24 cellular contexts compared by ENCODE assay signal in the genomic region with DNA sequence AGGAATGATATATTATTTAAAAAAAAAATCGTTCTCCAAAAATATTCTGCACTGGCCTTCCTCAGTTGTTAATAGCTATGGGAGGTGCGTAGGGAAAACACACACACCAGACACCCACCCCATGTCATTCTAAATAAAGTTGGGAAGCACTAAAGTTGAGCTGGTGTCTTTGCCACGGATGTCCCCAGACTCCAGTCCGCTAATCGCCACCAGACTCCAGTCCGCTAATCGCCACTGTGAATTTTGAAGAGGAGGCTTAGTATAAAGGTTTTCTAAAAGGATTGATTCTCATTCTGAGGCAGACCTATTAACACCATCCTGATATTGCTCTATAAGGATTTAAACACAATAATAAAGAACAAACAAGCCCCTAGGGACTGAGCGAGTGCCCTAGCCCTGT. TPM values are rescaled to one million over a fixed set of nuclear protein-coding genes. Genes with fewer than 3 reads are reported as not detected.
DNase-seq lines count a peak whose midpoint lies in the region; ATAC-seq and TF ChIP-seq lines count a peak whose summit lies in the region.
"Had no signal": no experiment of that assay in that cellular context is flagged by ENCODE, and none has a peak within 500 bp of the region (broad histone marks: within the 10 kb centered on the region; RNA-seq: fewer than 3 reads in every experiment).

No MANE protein-coding gene starts in this region.

- intact Hi-C loops in Right ventricle myocardium inferior (cut with DNase I) = no loop called here

- H3K27ac ChIP-seq in cardiac muscle cell (peak overlapping the region; percentile 90), caudate nucleus (ENCODE audit: low read depth, low read length) (peak overlapping the region; percentile 81), tibial nerve (peak overlapping the region; percentile 62 to 99 (median 85))
- H3K27ac ChIP-seq: foreskin keratinocyte had no signal

- no peak for TF ChIP-seq EP300 in tibial nerve (IDR thresholded peaks at IDR 0.05)

- H3K4me1 ChIP-seq in cardiac muscle cell (ENCODE audit: low read depth) = peaks cover 13% of the 10 kb centered on the region
- H3K4me1 ChIP-seq in tibial nerve = peaks cover 0 to 93% (median 57%) of the 10 kb centered on the region in 4 donors

- peak overlapping the region; percentile 92 for H3K27ac Mint-ChIP-seq in nephron progenitor cell
- H3K27ac Mint-ChIP-seq: activated B cell treated with CpG ODN at 0.5 μM for 24 hours; activated CD4-positive, alpha-beta memory T cell treated with anti-CD3 and anti-CD28 coated beads for 36 hours; activated naive CD4-positive, alpha-beta T cell treated with anti-CD3 and anti-CD28 coated beads, Interleukin-2, amount 50 U/mL, for 24 hours; stimulated activated memory B cell treated with anti-CD40 and anti-IgM and Interleukin-4, amounts not matched to agents 10 μg/mL and 1 μg/mL and 100 μg/mL, for 72 hours had no signal

- no peak for TF ChIP-seq CTCF in cardiac muscle cell (IDR thresholded peaks at IDR 0.05; ENCODE audit: low read depth, low read length)
- TF ChIP-seq CTCF in nephron progenitor cell (IDR thresholded peaks at IDR 0.05) = no peak
- TF ChIP-seq CTCF in tibial nerve (IDR thresholded peaks at IDR 0.05) = no peak

- peaks cover 22% of the 10 kb centered on the region for H3K36me3 Mint-ChIP-seq in nephron progenitor cell (ENCODE audit: low read depth)
- H3K36me3 Mint-ChIP-seq: activated CD4-positive, alpha-beta memory T cell treated with anti-CD3 and anti-CD28 coated beads for 36 hours; activated naive CD4-positive, alpha-beta T cell treated with anti-CD3 and anti-CD28 coated beads, Interleukin-2, amount 50 U/mL, for 24 hours; stimulated activated memory B cell treated with anti-CD40 and anti-IgM and Interleukin-4, amounts not matched to agents 10 μg/mL and 1 μg/mL and 100 μg/mL, for 72 hours had no signal

- H3K4me1 Mint-ChIP-seq in nephron progenitor cell = peaks cover 71% of the 10 kb centered on the region
- H3K4me1 Mint-ChIP-seq: activated naive CD4-positive, alpha-beta T cell treated with anti-CD3 and anti-CD28 coated beads, Interleukin-2, amount 50 U/mL, for 24 hours had no signal

- H3K27me3 Mint-ChIP-seq in nephron progenitor cell (ENCODE audit: low read depth, poor library complexity) = peaks cover 3% of the 10 kb centered on the region
- H3K27me3 Mint-ChIP-seq: activated CD4-positive, alpha-beta memory T cell treated with anti-CD3 and anti-CD28 coated beads for 36 hours; activated naive CD4-positive, alpha-beta T cell treated with anti-CD3 and anti-CD28 coated beads, Interleukin-2, amount 50 U/mL, for 24 hours had no signal

- H3K4me3 ChIP-seq in cardiac muscle cell = no peak overlapping the region
- no peak overlapping the region for H3K4me3 ChIP-seq in tibial nerve

- peak overlapping the region; percentile 60 for H3K4me3 Mint-ChIP-seq in nephron progenitor cell
- H3K4me3 Mint-ChIP-seq: activated B cell treated with CpG ODN at 0.5 μM for 24 hours; activated CD4-positive, alpha-beta memory T cell treated with anti-CD3 and anti-CD28 coated beads for 36 hours; activated naive CD4-positive, alpha-beta T cell treated with anti-CD3 and anti-CD28 coated beads, Interleukin-2, amount 50 U/mL, for 24 hours; stimulated activated memory B cell treated with anti-CD40 and anti-IgM and Interleukin-4, amounts not matched to agents 10 μg/mL and 1 μg/mL and 100 μg/mL, for 72 hours had no signal

- ATAC-seq in Right ventricle myocardium inferior = no peak
- ATAC-seq: foreskin keratinocyte, left lobe of liver had no signal

- DNase-seq in cardiac muscle cell (ENCODE audit: low read depth in 1 of 2, low spot score in 1 of 2) (no peak), Right ventricle myocardium inferior (ENCODE audit: missing footprints) (no peak), caudate nucleus (lab: John Stamatoyannopoulos, UW) (no peak), nephron progenitor cell (no peak), tibial nerve (ENCODE audit: low spot score in 2 of 2) (no peak), NCI-H1105 (lab: John Stamatoyannopoulos, UW) (no peak), hepatic stellate cell (ENCODE audit: low spot score) (no peak)
- no peak for DNase-seq in NK-92 treated with Interleukin-12 subunit alpha and Interleukin-12 subunit beta, amount 100 ng/mL, for 24 hours (lab: John Stamatoyannopoulos, UW)
- DNase-seq: activated B cell treated with CpG ODN at 0.5 μM for 24 hours; activated CD4-positive, alpha-beta memory T cell treated with anti-CD3 and anti-CD28 coated beads for 36 hours; foreskin keratinocyte; Karpas-422; NCI-H1048; NCI-H2029; NCI-H510A treated with DMSO at 0.1 percent for 48 hours; occipital lobe; T-helper 2 cell had no signal

- H3K36me3 ChIP-seq in cardiac muscle cell = no peaks in the 10 kb centered on the region
- peaks cover 0 to 42% (median 0%) of the 10 kb centered on the region in 3 donors for H3K36me3 ChIP-seq in tibial nerve

- no peaks in the 10 kb centered on the region for H3K27me3 ChIP-seq in cardiac muscle cell
- no peaks in the 10 kb centered on the region for H3K27me3 ChIP-seq in tibial nerve
- H3K27me3 ChIP-seq: foreskin keratinocyte had no signal

- H3K9me3 ChIP-seq in cardiac muscle cell (ENCODE audit: low read depth) = no peaks in the 10 kb centered on the region
- H3K9me3 ChIP-seq in tibial nerve = no peaks in the 10 kb centered on the region

- H3K9me3 Mint-ChIP-seq in nephron progenitor cell = no peaks in the 10 kb centered on the region
- H3K9me3 Mint-ChIP-seq: activated B cell treated with CpG ODN at 0.5 μM for 24 hours; activated CD4-positive, alpha-beta memory T cell treated with anti-CD3 and anti-CD28 coated beads for 36 hours; activated naive CD4-positive, alpha-beta T cell treated with anti-CD3 and anti-CD28 coated beads, Interleukin-2, amount 50 U/mL, for 24 hours; stimulated activated memory B cell treated with anti-CD40 and anti-IgM and Interleukin-4, amounts not matched to agents 10 μg/mL and 1 μg/mL and 100 μg/mL, for 72 hours had no signal

- TF ChIP-seq POLR2A in tibial nerve (IDR thresholded peaks at IDR 0.05) = no peak

- 51 to 60% methylated on average over 8 of the region's 8 CpGs for WGBS in tibial nerve, 2 donors

RNA-seq across cellular contexts. Expression of a gene that starts 22.7 kb away (rescaled TPM):
- total RNA-seq in cardiac muscle cell (not detected in 2 replicates), Right ventricle myocardium inferior (not detected), tibial nerve (not detected)
- not detected in 2 replicates for polyA plus RNA-seq in cardiac muscle cell
- total RNA-seq: activated B cell treated with CpG ODN at 0.5 μM for 24 hours; activated CD4-positive, alpha-beta memory T cell treated with anti-CD3 and anti-CD28 coated beads for 36 hours; foreskin keratinocyte; HT-29; mucosa of gallbladder; occipital lobe; OCI-LY7 had no signal
- polyA plus RNA-seq: foreskin keratinocyte, urinary bladder had no signal

RNA-seq across cellular contexts. Expression of a gene that starts 27.5 kb away (rescaled TPM):
- total RNA-seq in cardiac muscle cell = 18.9 and 24.9 TPM in 2 replicates
- polyA plus RNA-seq in cardiac muscle cell = 17.9 and 24.4 TPM in 2 replicates
- 58.8 TPM for total RNA-seq in Right ventricle myocardium inferior
- 100 to 1,000 TPM in 3 of 4 donors, 10 to 100 TPM in 1; 93.3 to 121 (median 117) TPM for total RNA-seq in tibial nerve
- total RNA-seq: OCI-LY7 had no signal
